Comparison of ENCODE assay signal across 27 cellular contexts in genomic region chrX:44958480-44958879, GRCh38.
"Had no signal": no experiment of that assay in that cellular context is flagged by ENCODE, and none has a peak within 500 bp of the region (broad histone marks: within the 10 kb centered on the region; RNA-seq: fewer than 3 reads in every experiment).

No MANE protein-coding gene starts in this region.

- H3K36me3 ChIP-seq: heart left ventricle, lower lobe of right lung, neural progenitor cell, neutrophil, prostate gland, right lobe of liver, thyroid gland, transverse colon, vagina had no signal

- H3K4me3 ChIP-seq: heart left ventricle, lower lobe of right lung, neural progenitor cell, prostate gland, right lobe of liver, smooth muscle cell, stomach, testis, thyroid gland, transverse colon, upper lobe of left lung, vagina had no signal

- H3K27ac ChIP-seq: lower lobe of right lung, neutrophil, prostate gland, right lobe of liver, stomach, testis, thyroid gland, transverse colon, upper lobe of left lung, vagina had no signal

- DNase-seq: glutamatergic neuron; heart left ventricle; hippocampal formation; lower lobe of right lung; mammary epithelial cell; mesenchymal stem cell; natural killer cell; nephron progenitor cell; occipital lobe; right lobe of liver; stimulated activated CD4-positive, alpha-beta T cell treated with anti-CD3 and anti-CD28 coated beads, Interleukin-12 subunit alpha, Interleukin-12 subunit beta, amount 100 ng/mL, for 4 hours; stimulated activated CD4-positive, alpha-beta T cell treated with anti-CD3 and anti-CD28 coated beads, Interleukin-15, amount 100 ng/mL, for 24 hours; stimulated activated CD4-positive, alpha-beta T cell treated with anti-CD3 and anti-CD28 coated beads, Interleukin-2, amount 100 ng/mL, for 24 hours; stimulated activated CD4-positive, alpha-beta T cell treated with anti-CD3 and anti-CD28 coated beads, Interleukin-4, amount 100 ng/mL, for 1 hour; stimulated activated naive B cell treated with anti-CD40 and anti-IgM and Interleukin-4, amounts not matched to agents 10 μg/mL and 1 μg/mL and 100 μg/mL, for 72 hours; stimulated activated naive CD8-positive, alpha-beta T cell treated with anti-CD3 and anti-CD28 coated beads, Interleukin-15, Interleukin-2, amounts not matched to agents 100 U/mL and 50 U/mL, for 24 hours; stomach; testis; thyroid gland; transverse colon; upper lobe of left lung had no signal

- H3K9me3 ChIP-seq: heart left ventricle, lower lobe of right lung, neutrophil, prostate gland, right lobe of liver, stomach, testis, thyroid gland, transverse colon, upper lobe of left lung, vagina had no signal

- FAIRE-seq: keratinocyte had no signal

- H3K4me1 ChIP-seq: prostate gland, testis had no signal

- H3K27me3 ChIP-seq: heart left ventricle, neural progenitor cell, neutrophil, right lobe of liver, stomach, testis, thyroid gland, transverse colon, upper lobe of left lung, vagina had no signal

- ATAC-seq: lower lobe of right lung; natural killer cell; right lobe of liver; stimulated activated naive B cell treated with anti-CD40 and anti-IgM and Interleukin-4, amounts not matched to agents 10 μg/mL and 1 μg/mL and 100 μg/mL, for 72 hours; stimulated activated naive CD8-positive, alpha-beta T cell treated with anti-CD3 and anti-CD28 coated beads, Interleukin-15, Interleukin-2, amounts not matched to agents 100 U/mL and 50 U/mL, for 24 hours had no signal
